ENCODE assay signal across 21 cellular contexts in genomic region chr3:152916753-152917279, GRCh38.
A peak's percentile ranks its signal among the peaks of the same experiment; 100 is the strongest.
DNase-seq lines count a peak whose midpoint lies in the region; ATAC-seq, FAIRE-seq and TF ChIP-seq lines count a peak whose summit lies in the region.
"Had no signal": no experiment of that assay in that cellular context is flagged by ENCODE, and none has a peak within 500 bp of the region (broad histone marks: within the 10 kb centered on the region; RNA-seq: fewer than 3 reads in every experiment).

No MANE protein-coding gene starts in this region.

- no peak overlapping the region for H3K27ac ChIP-seq in HEK293 (ENCODE audit: extremely low read depth, low read depth, low read length)
- H3K27ac ChIP-seq: BLaER1, C4-2B, GM23248 had no signal

- H3K4me3 Mint-ChIP-seq in WTC11: no peak overlapping the region
- H3K4me3 Mint-ChIP-seq in mesothelial cell of epicardium: no peak overlapping the region
- H3K4me3 Mint-ChIP-seq: CD4-positive, CD25-positive, alpha-beta regulatory T cell; CD8-positive, alpha-beta T cell had no signal

- CTCF ChIA-PET in HEK293 (lab: Yijun Ruan, JAX) (interaction anchor here (0.6 kb wide), 2 partner anchors 205 to 346 kb away, joined by 3 to 5 read pairs; no protein-coding TSS in a partner anchor), WTC11 (lab: Charles Lee) (no interaction called here)

- no peaks in the 10 kb centered on the region for H3K27me3 Mint-ChIP-seq in WTC11 (ENCODE audit: low read depth)
- no peaks in the 10 kb centered on the region for H3K27me3 Mint-ChIP-seq in mesothelial cell of epicardium (ENCODE audit: low read depth)
- H3K27me3 Mint-ChIP-seq: CD4-positive, CD25-positive, alpha-beta regulatory T cell had no signal

- TF ChIP-seq CTCF in HEK293 (tag by site-specific recombination; IDR thresholded peaks at IDR 0.05): no peak
- TF ChIP-seq CTCF in WTC11 (IDR thresholded peaks at IDR 0.05): no peak
- no peak for TF ChIP-seq CTCF in mesothelial cell of epicardium (IDR thresholded peaks at IDR 0.05; ENCODE audit: unreplicated experiment)

- H3K36me3 Mint-ChIP-seq in WTC11 (no peaks in the 10 kb centered on the region), mesothelial cell of epicardium (no peaks in the 10 kb centered on the region)
- no peaks in the 10 kb centered on the region for H3K36me3 Mint-ChIP-seq in activated naive CD4-positive, alpha-beta T cell treated with anti-CD3 and anti-CD28 coated beads, Interleukin-2, amount 50 U/mL, for 72 hours
- H3K36me3 Mint-ChIP-seq: CD4-positive, CD25-positive, alpha-beta regulatory T cell; CD8-positive, alpha-beta T cell had no signal

- H3K9me3 ChIP-seq in HEK293 (ENCODE audit: control insufficient read depth, insufficient read depth, low read depth, low read length): no peaks in the 10 kb centered on the region
- H3K9me3 ChIP-seq: BLaER1, Caco-2 had no signal

- H3K27ac Mint-ChIP-seq in WTC11 (no peak overlapping the region), mesothelial cell of epicardium (peak overlapping the region; percentile 7)
- H3K27ac Mint-ChIP-seq in activated naive CD4-positive, alpha-beta T cell treated with anti-CD3 and anti-CD28 coated beads, Interleukin-2, amount 50 U/mL, for 72 hours: no peak overlapping the region
- H3K27ac Mint-ChIP-seq: CD8-positive, alpha-beta T cell had no signal

- DNase-seq in WTC11 (ENCODE audit: low spot score): no peak
- no peak for DNase-seq in mesothelial cell of epicardium (ENCODE audit: low spot score in 2 of 2, unreplicated experiment in 2 of 2)
- DNase-seq in urothelium cell line (ENCODE audit: low spot score): no peak
- DNase-seq in medulla oblongata (ENCODE audit: extremely low spot score): no peak
- DNase-seq in activated naive CD4-positive, alpha-beta T cell treated with anti-CD3 and anti-CD28 coated beads, Interleukin-2, amount 50 U/mL, for 72 hours (ENCODE audit: low spot score in 2 of 2): no peak
- no peak for DNase-seq in hypothalamus (lab: John Stamatoyannopoulos, UW)
- DNase-seq: Caco-2; CD4-positive, CD25-positive, alpha-beta regulatory T cell; CD8-positive, alpha-beta T cell; DMS153; DND-41; GM23248; H7; HCEC 1CT had no signal

- peak; percentile 30 for FAIRE-seq in urothelium cell line (lab: Jason Lieb, UNC)
- FAIRE-seq: G401.6, GM12892, GM19239, H1 had no signal

- POLR2A ChIA-PET in HEK293 (lab: Yijun Ruan, JAX) (no interaction called here), WTC11 (lab: Charles Lee) (no interaction called here)

- no peak for ATAC-seq in WTC11
- ATAC-seq in activated naive CD4-positive, alpha-beta T cell treated with anti-CD3 and anti-CD28 coated beads, Interleukin-2, amount 50 U/mL, for 72 hours: no peak
- ATAC-seq: CD8-positive, alpha-beta T cell had no signal

- H3K36me3 ChIP-seq in HEK293 (ENCODE audit: control insufficient read depth in 2 of 2, insufficient read depth in 1 of 2, low read length in 2 of 2): no peaks in the 10 kb centered on the region
- H3K36me3 ChIP-seq: BLaER1 had no signal

- no peaks in the 10 kb centered on the region for H3K4me1 Mint-ChIP-seq in WTC11
- H3K4me1 Mint-ChIP-seq in mesothelial cell of epicardium: peaks cover 10% of the 10 kb centered on the region
- H3K4me1 Mint-ChIP-seq: CD4-positive, CD25-positive, alpha-beta regulatory T cell had no signal

- H3K4me1 ChIP-seq in HEK293 (ENCODE audit: control insufficient read depth, insufficient read depth, low read length): no peaks in the 10 kb centered on the region

- no peak overlapping the region for H3K4me3 ChIP-seq in HEK293 (ENCODE audit: low read depth, low read length)
- H3K4me3 ChIP-seq: BLaER1, GM23248 had no signal

- no peaks in the 10 kb centered on the region for H3K9me3 Mint-ChIP-seq in WTC11
- peaks cover 9% of the 10 kb centered on the region for H3K9me3 Mint-ChIP-seq in mesothelial cell of epicardium
- H3K9me3 Mint-ChIP-seq in activated naive CD4-positive, alpha-beta T cell treated with anti-CD3 and anti-CD28 coated beads, Interleukin-2, amount 50 U/mL, for 72 hours: no peaks in the 10 kb centered on the region
- H3K9me3 Mint-ChIP-seq: CD8-positive, alpha-beta T cell had no signal

TF ChIP-seq in HEK293, 187 proteins besides CTCF, POLR2A, EP300 and RAD21:
- TF ChIP-seq ZNF366 (tag by site-specific recombination; conservative IDR thresholded peaks at IDR 0.05) (peak; percentile 56), ZNF114 (tag by site-specific recombination; IDR thresholded peaks at IDR 0.05) (no peak), ZNF664 (tag by site-specific recombination; IDR thresholded peaks at IDR 0.05) (no peak)

TF ChIP-seq in WTC11, 78 proteins besides CTCF, POLR2A, EP300 and RAD21:
- TF ChIP-seq SMAD3 (CRISPR knock-in tag; IDR thresholded peaks at IDR 0.05; ENCODE audit: borderline replicate concordance) (no peak), ZNF512 (CRISPR knock-in tag; IDR thresholded peaks at IDR 0.05; ENCODE audit: borderline replicate concordance) (0 out of 2 replicates have a peak, but pooled peaks have one; percentile 68)
